In genomic region chr10:125562737-125563136, GRCh38 we compare ENCODE assay signal across 1 cellular context.
TF ChIP-seq lines count a peak whose summit lies in the region.

No MANE protein-coding gene starts in this region.

TF ChIP-seq in GM23338, 12 proteins besides CTCF, POLR2A, EP300 and RAD21 (continued from another document):
- TF ChIP-seq ZNF462 (CRISPR knock-in tag; IDR thresholded peaks at IDR 0.05): no peak
- no peak for TF ChIP-seq JUNB (IDR thresholded peaks at IDR 0.05; ENCODE audit: unreplicated experiment)
- TF ChIP-seq CREB1 (CRISPR knock-in tag; IDR thresholded peaks at IDR 0.05; ENCODE audit: low read depth): no peak
- no peak for TF ChIP-seq REST (IDR thresholded peaks at IDR 0.05; ENCODE audit: unreplicated experiment)
- TF ChIP-seq EZH2 (IDR thresholded peaks at IDR 0.05; ENCODE audit: low read depth, unreplicated experiment): no peak
- no peak for TF ChIP-seq ETS1 (IDR thresholded peaks at IDR 0.05)
- TF ChIP-seq ZNF114 (CRISPR knock-in tag; IDR thresholded peaks at IDR 0.05): no peak
- no peak for TF ChIP-seq POLR2AphosphoS5 (IDR thresholded peaks at IDR 0.05; ENCODE audit: low read depth)
